Comparison of ENCODE assay signal across 23 cellular contexts in the genomic region with DNA sequence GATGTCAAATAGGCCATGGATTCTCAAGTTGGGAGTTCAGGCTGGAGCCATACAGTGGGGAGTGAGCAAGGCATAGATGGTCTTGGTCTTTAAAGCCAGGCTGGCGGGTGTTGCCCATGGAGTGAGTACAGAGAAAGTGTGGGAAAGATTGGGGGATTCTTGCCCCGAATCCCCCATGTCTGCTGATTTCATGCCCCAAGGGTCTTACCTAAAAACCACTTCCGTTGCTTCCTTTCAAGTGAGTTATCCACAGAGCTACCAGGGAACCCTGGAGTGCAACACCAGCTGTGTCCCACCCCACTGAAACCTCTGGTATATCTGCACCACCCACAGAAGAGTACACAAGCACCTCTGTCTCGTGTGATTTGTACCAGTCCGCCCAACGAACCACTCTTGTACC. TPM values are rescaled to one million over a fixed set of nuclear protein-coding genes. Genes with fewer than 3 reads are reported as not detected.
"Had no signal": no experiment of that assay in that cellular context is flagged by ENCODE, and none has a peak within 500 bp of the region (broad histone marks: within the 10 kb centered on the region; RNA-seq: fewer than 3 reads in every experiment).

No MANE protein-coding gene starts in this region.

- H3K27me3 ChIP-seq: left lung, pancreas, right lobe of liver, transverse colon had no signal

- H3K4me3 Mint-ChIP-seq: activated CD4-positive, alpha-beta memory T cell treated with anti-CD3 and anti-CD28 coated beads for 36 hours; activated naive CD4-positive, alpha-beta T cell treated with anti-CD3 and anti-CD28 coated beads, Interleukin-2, amount 10 ng/mL, durations not matched to agents 7 days and 5 days; activated T-cell treated with anti-CD3 and anti-CD28 coated beads, Interleukin-2, amount 50 U/mL, for 72 hours; immature natural killer cell; natural killer cell treated with Interleukin-12 subunit alpha and Interleukin-12 subunit beta and Interleukin-15 and Interleukin-18, amount 100 ng/mL, for 72 hours; stimulated activated naive B cell treated with anti-CD40 and anti-IgM and Interleukin-4, amounts not matched to agents 10 μg/mL and 1 μg/mL and 100 μg/mL, for 72 hours; T-helper 17 cell had no signal

- H3K9me3 ChIP-seq: left lung, neutrophil, pancreas, psoas muscle, right lobe of liver, transverse colon had no signal

- ATAC-seq: activated T-cell treated with anti-CD3 and anti-CD28 coated beads, Interleukin-2, amount 50 U/mL, for 72 hours; left lung; natural killer cell treated with Interleukin-12 subunit alpha and Interleukin-12 subunit beta and Interleukin-15 and Interleukin-18, amount 100 ng/mL, for 72 hours; pancreas; psoas muscle; right lobe of liver; T-helper 17 cell had no signal

- H3K9me3 Mint-ChIP-seq: activated CD4-positive, alpha-beta memory T cell treated with anti-CD3 and anti-CD28 coated beads for 36 hours; activated naive CD4-positive, alpha-beta T cell treated with anti-CD3 and anti-CD28 coated beads, Interleukin-2, amount 10 ng/mL, durations not matched to agents 7 days and 5 days; natural killer cell treated with Interleukin-12 subunit alpha and Interleukin-12 subunit beta and Interleukin-15 and Interleukin-18, amount 100 ng/mL, for 72 hours; stimulated activated naive B cell treated with anti-CD40 and anti-IgM and Interleukin-4, amounts not matched to agents 10 μg/mL and 1 μg/mL and 100 μg/mL, for 72 hours had no signal

- H3K4me1 Mint-ChIP-seq: activated naive CD4-positive, alpha-beta T cell treated with anti-CD3 and anti-CD28 coated beads, Interleukin-2, amount 10 ng/mL, durations not matched to agents 7 days and 5 days; immature natural killer cell; stimulated activated naive B cell treated with anti-CD40 and anti-IgM and Interleukin-4, amounts not matched to agents 10 μg/mL and 1 μg/mL and 100 μg/mL, for 72 hours had no signal

- H3K27ac Mint-ChIP-seq: activated CD4-positive, alpha-beta memory T cell treated with anti-CD3 and anti-CD28 coated beads for 36 hours; activated naive CD4-positive, alpha-beta T cell treated with anti-CD3 and anti-CD28 coated beads, Interleukin-2, amount 10 ng/mL, durations not matched to agents 7 days and 5 days; activated T-cell treated with anti-CD3 and anti-CD28 coated beads, Interleukin-2, amount 50 U/mL, for 72 hours; immature natural killer cell; natural killer cell treated with Interleukin-12 subunit alpha and Interleukin-12 subunit beta and Interleukin-15 and Interleukin-18, amount 100 ng/mL, for 72 hours; stimulated activated naive B cell treated with anti-CD40 and anti-IgM and Interleukin-4, amounts not matched to agents 10 μg/mL and 1 μg/mL and 100 μg/mL, for 72 hours; T-helper 17 cell had no signal

- FAIRE-seq: endometrium, pancreas, small intestine had no signal

- H3K36me3 ChIP-seq: left lung, neutrophil, pancreas, right lobe of liver, transverse colon had no signal

- H3K4me1 ChIP-seq: left lung, pancreas, right lobe of liver had no signal

- H3K27ac ChIP-seq: left lung, neutrophil, pancreas, psoas muscle, right lobe of liver, transverse colon had no signal

- H3K27me3 Mint-ChIP-seq: activated naive CD4-positive, alpha-beta T cell treated with anti-CD3 and anti-CD28 coated beads, Interleukin-2, amount 10 ng/mL, durations not matched to agents 7 days and 5 days had no signal

- H3K4me3 ChIP-seq: left lung, pancreas, psoas muscle, right lobe of liver, transverse colon had no signal

- H3K36me3 Mint-ChIP-seq: activated CD4-positive, alpha-beta memory T cell treated with anti-CD3 and anti-CD28 coated beads for 36 hours; activated naive CD4-positive, alpha-beta T cell treated with anti-CD3 and anti-CD28 coated beads, Interleukin-2, amount 10 ng/mL, durations not matched to agents 7 days and 5 days; immature natural killer cell; natural killer cell treated with Interleukin-12 subunit alpha and Interleukin-12 subunit beta and Interleukin-15 and Interleukin-18, amount 100 ng/mL, for 72 hours; stimulated activated naive B cell treated with anti-CD40 and anti-IgM and Interleukin-4, amounts not matched to agents 10 μg/mL and 1 μg/mL and 100 μg/mL, for 72 hours had no signal

- DNase-seq: activated CD4-positive, alpha-beta memory T cell treated with anti-CD3 and anti-CD28 coated beads for 36 hours; activated CD4-positive, alpha-beta T cell treated with anti-CD3 and anti-CD28 coated beads for 48 hours; activated effector memory CD4-positive, alpha-beta T cell treated with Interleukin-2 at 50 U/mL for 16 hours; activated naive CD4-positive, alpha-beta T cell treated with anti-CD3 and anti-CD28 coated beads, Interleukin-2, amount 10 ng/mL, durations not matched to agents 7 days and 5 days; activated T-cell treated with anti-CD3 and anti-CD28 coated beads, Interleukin-2, amount 50 U/mL, for 72 hours; amygdala; foreskin fibroblast; immature natural killer cell; left lung; midbrain; pancreas; psoas muscle; right lobe of liver; small intestine; stimulated activated CD4-positive, alpha-beta T cell treated with anti-CD3 and anti-CD28 coated beads, Interleukin-2, amount 100 ng/mL, for 48 hours; stimulated activated CD8-positive, alpha-beta memory T cell treated with anti-CD3 and anti-CD28 coated beads, Interleukin-4, amount 100 ng/mL, for 48 hours; stimulated activated naive B cell treated with anti-CD40 and anti-IgM and Interleukin-4, amounts not matched to agents 10 μg/mL and 1 μg/mL and 100 μg/mL, for 72 hours; SW 1271; T-helper 17 cell; transverse colon had no signal

RNA-seq across cellular contexts. Expression of a gene that starts 31.4 kb away (rescaled TPM):
- total RNA-seq: activated CD4-positive, alpha-beta memory T cell treated with anti-CD3 and anti-CD28 coated beads for 36 hours; natural killer cell treated with Interleukin-12 subunit alpha and Interleukin-12 subunit beta and Interleukin-15 and Interleukin-18, amount 100 ng/mL, for 72 hours; T-helper 17 cell had no signal
- polyA plus RNA-seq: immature natural killer cell had no signal
